In genomic region chr14:37167151-37168047, GRCh38 we compare ENCODE assay signal across 1 cellular context.
TF ChIP-seq lines count a peak whose summit lies in the region.

No MANE protein-coding gene starts in this region.

TF ChIP-seq in K562, 482 proteins besides CTCF, POLR2A, EP300 and RAD21 (continued from another document):
- TF ChIP-seq ATF1 (CRISPR knock-in tag; IDR thresholded peaks at IDR 0.05) (no peak), ATF1 (tag; IDR thresholded peaks at IDR 0.05) (peak; percentile 65), WHSC1 (IDR thresholded peaks at IDR 0.05; ENCODE audit: low read length) (no peak), PKNOX1 (IDR thresholded peaks at IDR 0.05) (peak; percentile 42), RFX1 (IDR thresholded peaks at IDR 0.05) (no peak)
